19 cellular contexts compared by ENCODE assay signal in genomic region chr6:44485601-44486000, GRCh38.
DNase-seq lines count a peak whose midpoint lies in the region; ATAC-seq and TF ChIP-seq lines count a peak whose summit lies in the region.
"Had no signal": no experiment of that assay in that cellular context is flagged by ENCODE, and none has a peak within 500 bp of the region (broad histone marks: within the 10 kb centered on the region; RNA-seq: fewer than 3 reads in every experiment).

No MANE protein-coding gene starts in this region.

- WGBS in GM23248 (ENCODE audit: low coverage in 1 of 2, low lambda C conversion rate in 2 of 2, missing lambda C conversion rate in 2 of 2), 2 experiments: 82 to 90% methylated on average over 4 of the region's 4 CpGs
- WGBS in IMR-90 (ENCODE audit: extremely low coverage in 2 of 2, insufficient read length in 1 of 2), 2 experiments: no CpG with 5 or more reads among the region's 4 CpGs

- peak overlapping the region; percentile 52 for H3K27ac Mint-ChIP-seq in nephron progenitor cell
- H3K27ac Mint-ChIP-seq: CD8-positive, alpha-beta memory T cell had no signal

- no peak for TF ChIP-seq CTCF in IMR-90 (conservative IDR thresholded peaks at IDR 0.05; ENCODE audit: low read depth, low read length)
- TF ChIP-seq CTCF in brain microvascular endothelial cell (IDR thresholded peaks at IDR 0.05; ENCODE audit: low read depth, low read length, missing control alignments): peak; percentile 18
- no peak for TF ChIP-seq CTCF in nephron progenitor cell (IDR thresholded peaks at IDR 0.05)

- 0 out of 2 replicates have a peak overlapping the region, but pooled peaks have one; percentile 30 for H2AFZ ChIP-seq in GM23248
- no peak overlapping the region for H2AFZ ChIP-seq in IMR-90 (replicated peaks; ENCODE audit: low read length, poor library complexity)
- H2AFZ ChIP-seq: PC-9 had no signal

- peaks cover 31% of the 10 kb centered on the region for H3K4me1 Mint-ChIP-seq in nephron progenitor cell
- H3K4me1 Mint-ChIP-seq: CD8-positive, alpha-beta memory T cell had no signal

- H2BK15ac ChIP-seq in IMR-90 (ENCODE audit: low read depth, low read length): no peak overlapping the region

- H3K9me2 ChIP-seq in GM23248 (ENCODE audit: insufficient read depth): no peaks in the 10 kb centered on the region

- H3K9me3 Mint-ChIP-seq in nephron progenitor cell: no peaks in the 10 kb centered on the region
- H3K9me3 Mint-ChIP-seq: CD8-positive, alpha-beta memory T cell had no signal

- H3F3A ChIP-seq in GM23248 (ENCODE audit: insufficient read depth): peaks cover 13% of the 10 kb centered on the region

- no peak overlapping the region for H3K56ac ChIP-seq in IMR-90 (ENCODE audit: extremely low read depth, insufficient read depth, low read length)

- in situ Hi-C loops in GM23248 (cut with MboI): loop anchor here (25.0 kb wide), 2 partner anchors 1227 to 1427 kb away; no protein-coding TSS in a partner anchor
- in situ Hi-C loops in IMR-90 (cut with MboI; ENCODE audit: low sequenced_read_pairs): loop anchor here (10.0 to 25.0 kb wide), 2 partner anchors 939 to 1227 kb away; no protein-coding TSS in a partner anchor
- in situ Hi-C loops in brain microvascular endothelial cell (cut with HindIII; ENCODE audit: low pct_ligation_motif_present, low sequenced_read_pairs): no loop called here

- no peak overlapping the region for H2BK5ac ChIP-seq in IMR-90 (ENCODE audit: low read depth, low read length, poor library complexity, severe bottlenecking)

- H2AK5ac ChIP-seq in IMR-90 (ENCODE audit: low read depth, low read length): no peak overlapping the region

- H3K9me1 ChIP-seq in IMR-90 (ENCODE audit: insufficient read depth, low read length): peaks cover 8% of the 10 kb centered on the region

- intact Hi-C loops in IMR-90 (cut with micrococcal nuclease): no loop called here

- H3K9ac ChIP-seq in GM23248 (no peak overlapping the region), IMR-90 (ENCODE audit: low read depth, low read length) (no peak overlapping the region)
- H3K9ac ChIP-seq: BLaER1 had no signal

- TF ChIP-seq RAD21 in IMR-90 (IDR thresholded peaks at IDR 0.05; ENCODE audit: low read length): no peak

- H3K36me3 ChIP-seq in GM23248 (ENCODE audit: low read depth) (no peaks in the 10 kb centered on the region), IMR-90 (ENCODE audit: control insufficient read depth, insufficient read depth, low read length) (no peaks in the 10 kb centered on the region), brain microvascular endothelial cell (replicated peaks) (no peaks in the 10 kb centered on the region)
- H3K36me3 ChIP-seq: BLaER1, MG63 had no signal

- H3K9me3 ChIP-seq in GM23248 (ENCODE audit: low read depth) (no peaks in the 10 kb centered on the region), IMR-90 (ENCODE audit: control insufficient read depth, insufficient read depth, low read length) (no peaks in the 10 kb centered on the region)
- H3K9me3 ChIP-seq: BLaER1, MG63 had no signal

- H3K4me3 ChIP-seq in GM23248 (no peak overlapping the region), IMR-90 (ENCODE audit: insufficient read depth, low read depth, low read length) (no peak overlapping the region), brain microvascular endothelial cell (ENCODE audit: low read depth, low read length) (no peak overlapping the region)
- H3K4me3 ChIP-seq: BLaER1, MG63, PC-9 had no signal

- H3K4me1 ChIP-seq in GM23248 (ENCODE audit: insufficient read depth) (peaks cover 24% of the 10 kb centered on the region), IMR-90 (ENCODE audit: control insufficient read depth, insufficient read depth, low read length) (peaks cover 7% of the 10 kb centered on the region)
- H3K4me1 ChIP-seq: BLaER1 had no signal

- H3K4ac ChIP-seq in IMR-90 (ENCODE audit: low read depth, low read length): no peak overlapping the region

- H3K27ac ChIP-seq in GM23248 (no peak overlapping the region), IMR-90 (ENCODE audit: insufficient read depth, low read length) (no peak overlapping the region), brain microvascular endothelial cell (no peak overlapping the region)
- H3K27ac ChIP-seq: BLaER1, PC-9 had no signal

- no peak overlapping the region for H3K18ac ChIP-seq in IMR-90 (ENCODE audit: low read depth, low read length)

- H3K14ac ChIP-seq in IMR-90 (replicated peaks; ENCODE audit: low read depth, low read length): no peak overlapping the region

- peak overlapping the region; percentile 42 for H2AK9ac ChIP-seq in IMR-90 (replicated peaks; ENCODE audit: low read depth, low read length, poor library complexity)

- H2BK20ac ChIP-seq in IMR-90 (ENCODE audit: low read depth, low read length): no peak overlapping the region

- no peaks in the 10 kb centered on the region for H3K36me3 Mint-ChIP-seq in nephron progenitor cell (ENCODE audit: low read depth)
- H3K36me3 Mint-ChIP-seq: CD8-positive, alpha-beta memory T cell had no signal

- H4K8ac ChIP-seq in IMR-90 (ENCODE audit: low read depth in 2 of 2, low read length in 2 of 2): no peak overlapping the region

- DNase-seq in GM23248: no peak
- DNase-seq in IMR-90: no peak
- DNase-seq in brain microvascular endothelial cell: no peak
- no peak for DNase-seq in nephron progenitor cell
- no peak for DNase-seq in DMS53 (lab: John Stamatoyannopoulos, UW)
- no peak for DNase-seq in stimulated activated CD4-positive, alpha-beta T cell treated with anti-CD3 and anti-CD28 coated beads, Interleukin-2, amount 100 ng/mL, for 48 hours
- DNase-seq: ACHN; CD8-positive, alpha-beta memory T cell; DMS 273 treated with DMSO at 0.1 percent for 48 hours; KG1; MG63; NCI-H1105 treated with DMSO at 0.1 percent for 48 hours; NCI-H187 treated with DMSO at 0.1 percent for 48 hours; NCI-H2171; NCI-H774; PC-9 had no signal

- dilution Hi-C loops in IMR-90 (cut with HindIII; ENCODE audit: low sequenced_read_pairs, unreplicated experiment): no loop called here

- H4K91ac ChIP-seq in IMR-90 (ENCODE audit: insufficient read depth, low read depth, low read length): no peak overlapping the region

- H4K5ac ChIP-seq in IMR-90 (ENCODE audit: low read depth, low read length): no peak overlapping the region

- H3K79me1 ChIP-seq in IMR-90 (ENCODE audit: low read depth in 1 of 2, low read length in 2 of 2): no peaks in the 10 kb centered on the region

- no peaks in the 10 kb centered on the region for H4K20me1 ChIP-seq in GM23248 (ENCODE audit: insufficient read depth)
- no peaks in the 10 kb centered on the region for H4K20me1 ChIP-seq in IMR-90 (ENCODE audit: insufficient read depth, low read length)
- H4K20me1 ChIP-seq: BLaER1 had no signal

- no peak for TF ChIP-seq POLR2A in IMR-90 (IDR thresholded peaks at IDR 0.05; ENCODE audit: low read depth, low read length)

- BruUV-seq in IMR-90 (replicated peaks; lab: Mats Ljungman, UMichigan): no TSS peak

- POLR2A ChIA-PET in IMR-90 (lab: Charles Lee; ENCODE audit: unreplicated experiment): no interaction called here

- CTCF ChIA-PET in IMR-90 (lab: Yijun Ruan, JAX): interaction anchor here (0.6 to 2.0 kb wide), 3 partner anchors 10 to 141 kb away, joined by 3 to 12 read pairs (median 8); no protein-coding TSS in a partner anchor

- ATAC-seq in IMR-90 (ENCODE audit: low read depth): no peak
- no peak for ATAC-seq in HG02885 (IDR thresholded peaks at IDR 0.05; ENCODE audit: poor library complexity, unreplicated experiment)
- ATAC-seq: HCT116 had no signal

- peaks cover 3% of the 10 kb centered on the region for H3K27me3 Mint-ChIP-seq in nephron progenitor cell (ENCODE audit: low read depth, poor library complexity)

- no peak overlapping the region for H2BK120ac ChIP-seq in IMR-90 (ENCODE audit: low read depth, low read length)

- H3K27me3 ChIP-seq in GM23248 (replicated peaks; ENCODE audit: insufficient read depth): no peaks in the 10 kb centered on the region
- peaks cover 31% of the 10 kb centered on the region for H3K27me3 ChIP-seq in IMR-90 (ENCODE audit: control insufficient read depth, insufficient read depth, low read length)
- H3K27me3 ChIP-seq in brain microvascular endothelial cell (replicated peaks): no peaks in the 10 kb centered on the region
- H3K27me3 ChIP-seq: BLaER1, MG63 had no signal

- no peaks in the 10 kb centered on the region for H3K79me2 ChIP-seq in GM23248 (ENCODE audit: insufficient read depth)

- no peak overlapping the region for H3K23ac ChIP-seq in IMR-90 (ENCODE audit: low read depth, low read length)

- H3K4me2 ChIP-seq in GM23248 (ENCODE audit: unreplicated experiment) (no peak overlapping the region), IMR-90 (ENCODE audit: low read depth, low read length) (no peak overlapping the region)
- H3K4me2 ChIP-seq: BLaER1, PC-9 had no signal

- no peak overlapping the region for H3K4me3 Mint-ChIP-seq in nephron progenitor cell
- H3K4me3 Mint-ChIP-seq: CD8-positive, alpha-beta memory T cell had no signal

TF ChIP-seq in IMR-90, 13 proteins besides CTCF, POLR2A, EP300 and RAD21:
- TF ChIP-seq USF2 (IDR thresholded peaks at IDR 0.05; ENCODE audit: low read depth, low read length) (no peak), BHLHE40 (IDR thresholded peaks at IDR 0.05; ENCODE audit: low read depth, low read length) (no peak), RFX5 (IDR thresholded peaks at IDR 0.05; ENCODE audit: low read depth, low read length) (no peak), FOS (IDR thresholded peaks at IDR 0.05; ENCODE audit: low read depth, low read length) (no peak), CEBPB (IDR thresholded peaks at IDR 0.05; ENCODE audit: low read depth, low read length) (no peak), MXI1 (IDR thresholded peaks at IDR 0.05; ENCODE audit: borderline replicate concordance, low read depth, low read length) (no peak), NFE2L2 (IDR thresholded peaks at IDR 0.05; ENCODE audit: low read depth, low read length) (no peak)
TF ChIP-seq in IMR-90: peak in this region for 0.
